In the genomic region with DNA sequence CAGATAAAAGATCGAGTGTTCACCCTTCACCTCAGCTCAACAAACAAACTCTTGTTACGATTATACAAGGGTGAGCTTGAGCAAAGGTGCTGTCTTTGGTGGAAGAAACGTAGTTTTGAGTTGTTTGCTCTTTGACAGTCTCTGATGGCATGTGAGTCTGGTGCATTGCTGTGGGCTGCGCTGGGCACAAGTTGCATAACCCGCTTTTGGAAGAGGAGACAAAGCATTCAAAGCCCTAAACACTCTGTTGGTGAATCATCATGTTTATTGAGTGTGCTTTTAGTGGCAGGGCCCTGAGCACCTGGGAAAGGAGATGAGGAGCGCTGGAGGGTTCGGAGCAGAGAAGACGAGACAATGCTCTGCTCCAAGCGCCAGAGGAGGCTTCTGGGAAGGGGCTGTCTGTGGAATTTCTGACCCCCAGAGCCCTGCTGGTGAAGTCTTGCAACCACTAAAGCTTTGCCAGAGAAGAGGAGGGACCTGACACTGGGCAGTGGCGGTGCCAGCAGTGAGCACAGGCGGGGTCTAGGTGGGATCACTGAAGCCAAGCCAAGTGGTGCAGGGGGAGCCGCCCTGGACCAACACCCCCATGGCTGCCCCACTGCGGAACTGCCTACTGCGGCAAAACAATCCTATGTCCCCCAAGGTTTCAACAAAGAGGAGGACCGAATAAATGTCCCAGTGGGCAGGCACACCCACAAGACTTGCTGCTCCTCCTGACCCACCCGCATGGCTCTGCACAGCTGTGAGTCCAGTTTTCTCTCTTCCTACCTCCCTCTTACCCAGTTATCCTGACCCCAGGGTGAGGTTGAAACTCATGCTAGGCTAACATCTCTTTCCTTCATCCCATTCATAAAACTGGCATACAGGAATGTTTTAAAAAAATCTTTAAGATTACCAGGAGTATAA, we compare ENCODE assay signal across 1 cellular context.
TF ChIP-seq lines count a peak whose summit lies in the region.

No MANE protein-coding gene starts in this region.

TF ChIP-seq in HepG2, 621 proteins besides CTCF, POLR2A, EP300 and RAD21 (continued from another document and continues in another):
- TF ChIP-seq, protein P1, sequence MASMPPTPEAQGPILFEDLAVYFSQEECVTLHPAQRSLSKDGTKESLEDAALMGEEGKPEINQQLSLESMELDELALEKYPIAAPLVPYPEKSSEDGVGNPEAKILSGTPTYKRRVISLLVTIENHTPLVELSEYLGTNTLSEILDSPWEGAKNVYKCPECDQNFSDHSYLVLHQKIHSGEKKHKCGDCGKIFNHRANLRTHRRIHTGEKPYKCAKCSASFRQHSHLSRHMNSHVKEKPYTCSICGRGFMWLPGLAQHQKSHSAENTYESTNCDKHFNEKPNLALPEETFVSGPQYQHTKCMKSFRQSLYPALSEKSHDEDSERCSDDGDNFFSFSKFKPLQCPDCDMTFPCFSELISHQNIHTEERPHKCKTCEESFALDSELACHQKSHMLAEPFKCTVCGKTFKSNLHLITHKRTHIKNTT (CRISPR knock-in tag; IDR thresholded peaks at IDR 0.05) = no peak
- TF ChIP-seq JDP2 (CRISPR knock-in tag; IDR thresholded peaks at IDR 0.05; ENCODE audit: borderline replicate concordance) = no peak
- TF ChIP-seq THAP11 (CRISPR knock-in tag; IDR thresholded peaks at IDR 0.05) = peak; percentile 35; the same call in 1 of the 2 replicates
- no peak for TF ChIP-seq KDM5A (IDR thresholded peaks at IDR 0.05; ENCODE audit: borderline replicate concordance, low read length)
- peak; percentile 45; the same call in 1 of the 2 replicates for TF ChIP-seq MED1 (CRISPR knock-in tag; IDR thresholded peaks at IDR 0.05)
- TF ChIP-seq, protein P2, sequence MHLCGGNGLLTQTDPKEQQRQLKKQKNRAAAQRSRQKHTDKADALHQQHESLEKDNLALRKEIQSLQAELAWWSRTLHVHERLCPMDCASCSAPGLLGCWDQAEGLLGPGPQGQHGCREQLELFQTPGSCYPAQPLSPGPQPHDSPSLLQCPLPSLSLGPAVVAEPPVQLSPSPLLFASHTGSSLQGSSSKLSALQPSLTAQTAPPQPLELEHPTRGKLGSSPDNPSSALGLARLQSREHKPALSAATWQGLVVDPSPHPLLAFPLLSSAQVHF (CRISPR knock-in tag; IDR thresholded peaks at IDR 0.05) = no peak
- no peak for TF ChIP-seq GLI4 (CRISPR knock-in tag; IDR thresholded peaks at IDR 0.05; ENCODE audit: borderline replicate concordance)
- TF ChIP-seq ARHGAP35 (CRISPR knock-in tag; IDR thresholded peaks at IDR 0.05; ENCODE audit: borderline replicate concordance) = no peak
- TF ChIP-seq JUND (CRISPR knock-in tag; IDR thresholded peaks at IDR 0.05) = no peak
- TF ChIP-seq ZNF230 (CRISPR knock-in tag; IDR thresholded peaks at IDR 0.05) = no peak
- TF ChIP-seq ZC3H4 (CRISPR knock-in tag; IDR thresholded peaks at IDR 0.05; ENCODE audit: borderline replicate concordance) = no peak
- TF ChIP-seq SP140L (CRISPR knock-in tag; IDR thresholded peaks at IDR 0.05; ENCODE audit: borderline replicate concordance) = no peak
- TF ChIP-seq ZNF432 (CRISPR knock-in tag; IDR thresholded peaks at IDR 0.05; ENCODE audit: borderline replicate concordance) = no peak
- TF ChIP-seq ZC3H13 (CRISPR knock-in tag; IDR thresholded peaks at IDR 0.05) = no peak
- TF ChIP-seq, protein P3, sequence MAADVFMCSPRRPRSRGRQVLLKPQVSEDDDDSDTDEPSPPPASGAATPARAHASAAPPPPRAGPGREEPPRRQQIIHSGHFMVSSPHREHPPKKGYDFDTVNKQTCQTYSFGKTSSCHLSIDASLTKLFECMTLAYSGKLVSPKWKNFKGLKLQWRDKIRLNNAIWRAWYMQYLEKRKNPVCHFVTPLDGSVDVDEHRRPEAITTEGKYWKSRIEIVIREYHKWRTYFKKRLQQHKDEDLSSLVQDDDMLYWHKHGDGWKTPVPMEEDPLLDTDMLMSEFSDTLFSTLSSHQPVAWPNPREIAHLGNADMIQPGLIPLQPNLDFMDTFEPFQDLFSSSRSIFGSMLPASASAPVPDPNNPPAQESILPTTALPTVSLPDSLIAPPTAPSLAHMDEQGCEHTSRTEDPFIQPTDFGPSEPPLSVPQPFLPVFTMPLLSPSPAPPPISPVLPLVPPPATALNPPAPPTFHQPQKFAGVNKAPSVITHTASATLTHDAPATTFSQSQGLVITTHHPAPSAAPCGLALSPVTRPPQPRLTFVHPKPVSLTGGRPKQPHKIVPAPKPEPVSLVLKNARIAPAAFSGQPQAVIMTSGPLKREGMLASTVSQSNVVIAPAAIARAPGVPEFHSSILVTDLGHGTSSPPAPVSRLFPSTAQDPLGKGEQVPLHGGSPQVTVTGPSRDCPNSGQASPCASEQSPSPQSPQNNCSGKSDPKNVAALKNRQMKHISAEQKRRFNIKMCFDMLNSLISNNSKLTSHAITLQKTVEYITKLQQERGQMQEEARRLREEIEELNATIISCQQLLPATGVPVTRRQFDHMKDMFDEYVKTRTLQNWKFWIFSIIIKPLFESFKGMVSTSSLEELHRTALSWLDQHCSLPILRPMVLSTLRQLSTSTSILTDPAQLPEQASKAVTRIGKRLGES (CRISPR knock-in tag; IDR thresholded peaks at IDR 0.05; ENCODE audit: borderline replicate concordance) = no peak
- TF ChIP-seq, protein P4, sequence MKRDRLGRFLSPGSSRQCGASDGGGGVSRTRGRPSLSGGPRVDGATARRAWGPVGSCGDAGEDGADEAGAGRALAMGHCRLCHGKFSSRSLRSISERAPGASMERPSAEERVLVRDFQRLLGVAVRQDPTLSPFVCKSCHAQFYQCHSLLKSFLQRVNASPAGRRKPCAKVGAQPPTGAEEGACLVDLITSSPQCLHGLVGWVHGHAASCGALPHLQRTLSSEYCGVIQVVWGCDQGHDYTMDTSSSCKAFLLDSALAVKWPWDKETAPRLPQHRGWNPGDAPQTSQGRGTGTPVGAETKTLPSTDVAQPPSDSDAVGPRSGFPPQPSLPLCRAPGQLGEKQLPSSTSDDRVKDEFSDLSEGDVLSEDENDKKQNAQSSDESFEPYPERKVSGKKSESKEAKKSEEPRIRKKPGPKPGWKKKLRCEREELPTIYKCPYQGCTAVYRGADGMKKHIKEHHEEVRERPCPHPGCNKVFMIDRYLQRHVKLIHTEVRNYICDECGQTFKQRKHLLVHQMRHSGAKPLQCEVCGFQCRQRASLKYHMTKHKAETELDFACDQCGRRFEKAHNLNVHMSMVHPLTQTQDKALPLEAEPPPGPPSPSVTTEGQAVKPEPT (CRISPR knock-in tag; IDR thresholded peaks at IDR 0.05; ENCODE audit: low read depth) = no peak
- no peak for TF ChIP-seq HNF4A (CRISPR knock-in tag; IDR thresholded peaks at IDR 0.05)
- TF ChIP-seq ZNF775 (CRISPR knock-in tag; IDR thresholded peaks at IDR 0.05; ENCODE audit: borderline replicate concordance) = no peak
- TF ChIP-seq, protein P5, sequence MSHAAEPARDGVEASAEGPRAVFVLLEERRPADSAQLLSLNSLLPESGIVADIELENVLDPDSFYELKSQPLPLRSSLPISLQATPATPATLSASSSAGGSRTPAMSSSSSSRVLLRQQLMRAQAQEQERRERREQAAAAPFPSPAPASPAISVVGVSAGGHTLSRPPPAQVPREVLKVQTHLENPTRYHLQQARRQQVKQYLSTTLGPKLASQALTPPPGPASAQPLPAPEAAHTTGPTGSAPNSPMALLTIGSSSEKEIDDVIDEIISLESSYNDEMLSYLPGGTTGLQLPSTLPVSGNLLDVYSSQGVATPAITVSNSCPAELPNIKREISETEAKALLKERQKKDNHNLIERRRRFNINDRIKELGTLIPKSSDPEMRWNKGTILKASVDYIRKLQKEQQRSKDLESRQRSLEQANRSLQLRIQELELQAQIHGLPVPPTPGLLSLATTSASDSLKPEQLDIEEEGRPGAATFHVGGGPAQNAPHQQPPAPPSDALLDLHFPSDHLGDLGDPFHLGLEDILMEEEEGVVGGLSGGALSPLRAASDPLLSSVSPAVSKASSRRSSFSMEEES (CRISPR knock-in tag; IDR thresholded peaks at IDR 0.05) = no peak
- no peak for TF ChIP-seq ZNF296 (CRISPR knock-in tag; conservative IDR thresholded peaks at IDR 0.05)
- no peak for TF ChIP-seq ZNF224 (CRISPR knock-in tag; IDR thresholded peaks at IDR 0.05)
- TF ChIP-seq MIER3 (CRISPR knock-in tag; IDR thresholded peaks at IDR 0.05; ENCODE audit: borderline replicate concordance) = 0 out of 2 replicates have a peak, but pooled peaks have one; percentile 28
- no peak for TF ChIP-seq ZNF30 (CRISPR knock-in tag; IDR thresholded peaks at IDR 0.05)
- TF ChIP-seq, protein P6, sequence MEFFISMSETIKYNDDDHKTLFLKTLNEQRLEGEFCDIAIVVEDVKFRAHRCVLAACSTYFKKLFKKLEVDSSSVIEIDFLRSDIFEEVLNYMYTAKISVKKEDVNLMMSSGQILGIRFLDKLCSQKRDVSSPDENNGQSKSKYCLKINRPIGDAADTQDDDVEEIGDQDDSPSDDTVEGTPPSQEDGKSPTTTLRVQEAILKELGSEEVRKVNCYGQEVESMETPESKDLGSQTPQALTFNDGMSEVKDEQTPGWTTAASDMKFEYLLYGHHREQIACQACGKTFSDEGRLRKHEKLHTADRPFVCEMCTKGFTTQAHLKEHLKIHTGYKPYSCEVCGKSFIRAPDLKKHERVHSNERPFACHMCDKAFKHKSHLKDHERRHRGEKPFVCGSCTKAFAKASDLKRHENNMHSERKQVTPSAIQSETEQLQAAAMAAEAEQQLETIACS (CRISPR knock-in tag; IDR thresholded peaks at IDR 0.05) = no peak
- TF ChIP-seq, protein P7, sequence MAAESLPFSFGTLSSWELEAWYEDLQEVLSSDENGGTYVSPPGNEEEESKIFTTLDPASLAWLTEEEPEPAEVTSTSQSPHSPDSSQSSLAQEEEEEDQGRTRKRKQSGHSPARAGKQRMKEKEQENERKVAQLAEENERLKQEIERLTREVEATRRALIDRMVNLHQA (CRISPR knock-in tag; IDR thresholded peaks at IDR 0.05) = no peak
- no peak for TF ChIP-seq ZFY (CRISPR knock-in tag; IDR thresholded peaks at IDR 0.05)
- no peak for TF ChIP-seq ZNF816 (CRISPR knock-in tag; IDR thresholded peaks at IDR 0.05; ENCODE audit: borderline replicate concordance)
- TF ChIP-seq NCOA5 (CRISPR knock-in tag; IDR thresholded peaks at IDR 0.05) = no peak
- no peak for TF ChIP-seq HOXD1 (CRISPR knock-in tag; IDR thresholded peaks at IDR 0.05)
- no peak for TF ChIP-seq ZBTB7B (CRISPR knock-in tag; IDR thresholded peaks at IDR 0.05)
- no peak for TF ChIP-seq MTF2 (CRISPR knock-in tag; IDR thresholded peaks at IDR 0.05; ENCODE audit: borderline replicate concordance)
- TF ChIP-seq HDAC6 (IDR thresholded peaks at IDR 0.05; ENCODE audit: low read depth, low read length) = no peak
- TF ChIP-seq, protein P8, sequence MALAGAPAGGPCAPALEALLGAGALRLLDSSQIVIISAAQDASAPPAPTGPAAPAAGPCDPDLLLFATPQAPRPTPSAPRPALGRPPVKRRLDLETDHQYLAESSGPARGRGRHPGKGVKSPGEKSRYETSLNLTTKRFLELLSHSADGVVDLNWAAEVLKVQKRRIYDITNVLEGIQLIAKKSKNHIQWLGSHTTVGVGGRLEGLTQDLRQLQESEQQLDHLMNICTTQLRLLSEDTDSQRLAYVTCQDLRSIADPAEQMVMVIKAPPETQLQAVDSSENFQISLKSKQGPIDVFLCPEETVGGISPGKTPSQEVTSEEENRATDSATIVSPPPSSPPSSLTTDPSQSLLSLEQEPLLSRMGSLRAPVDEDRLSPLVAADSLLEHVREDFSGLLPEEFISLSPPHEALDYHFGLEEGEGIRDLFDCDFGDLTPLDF (CRISPR knock-in tag; IDR thresholded peaks at IDR 0.05) = no peak
- TF ChIP-seq ZNF556 (CRISPR knock-in tag; IDR thresholded peaks at IDR 0.05; ENCODE audit: borderline replicate concordance) = no peak
- TF ChIP-seq HOXA5 (CRISPR knock-in tag; IDR thresholded peaks at IDR 0.05) = no peak
- no peak for TF ChIP-seq FOXO1 (CRISPR knock-in tag; IDR thresholded peaks at IDR 0.05)
- no peak for TF ChIP-seq HDAC1 (CRISPR knock-in tag; IDR thresholded peaks at IDR 0.05)
- no peak for TF ChIP-seq NAIF1 (CRISPR knock-in tag; IDR thresholded peaks at IDR 0.05; ENCODE audit: borderline replicate concordance)
- no peak for TF ChIP-seq ZFAT (CRISPR knock-in tag; conservative IDR thresholded peaks at IDR 0.05)
- TF ChIP-seq ZNF652 (CRISPR knock-in tag; IDR thresholded peaks at IDR 0.05; ENCODE audit: borderline replicate concordance, low read depth) = no peak
- TF ChIP-seq ZBTB21 (CRISPR knock-in tag; IDR thresholded peaks at IDR 0.05) = no peak
- TF ChIP-seq, protein P9, sequence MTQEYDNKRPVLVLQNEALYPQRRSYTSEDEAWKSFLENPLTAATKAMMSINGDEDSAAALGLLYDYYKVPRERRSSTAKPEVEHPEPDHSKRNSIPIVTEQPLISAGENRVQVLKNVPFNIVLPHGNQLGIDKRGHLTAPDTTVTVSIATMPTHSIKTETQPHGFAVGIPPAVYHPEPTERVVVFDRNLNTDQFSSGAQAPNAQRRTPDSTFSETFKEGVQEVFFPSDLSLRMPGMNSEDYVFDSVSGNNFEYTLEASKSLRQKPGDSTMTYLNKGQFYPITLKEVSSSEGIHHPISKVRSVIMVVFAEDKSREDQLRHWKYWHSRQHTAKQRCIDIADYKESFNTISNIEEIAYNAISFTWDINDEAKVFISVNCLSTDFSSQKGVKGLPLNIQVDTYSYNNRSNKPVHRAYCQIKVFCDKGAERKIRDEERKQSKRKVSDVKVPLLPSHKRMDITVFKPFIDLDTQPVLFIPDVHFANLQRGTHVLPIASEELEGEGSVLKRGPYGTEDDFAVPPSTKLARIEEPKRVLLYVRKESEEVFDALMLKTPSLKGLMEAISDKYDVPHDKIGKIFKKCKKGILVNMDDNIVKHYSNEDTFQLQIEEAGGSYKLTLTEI (CRISPR knock-in tag; conservative IDR thresholded peaks at IDR 0.05) = no peak
- no peak for TF ChIP-seq PHF21A (CRISPR knock-in tag; IDR thresholded peaks at IDR 0.05)
- TF ChIP-seq, protein P10, sequence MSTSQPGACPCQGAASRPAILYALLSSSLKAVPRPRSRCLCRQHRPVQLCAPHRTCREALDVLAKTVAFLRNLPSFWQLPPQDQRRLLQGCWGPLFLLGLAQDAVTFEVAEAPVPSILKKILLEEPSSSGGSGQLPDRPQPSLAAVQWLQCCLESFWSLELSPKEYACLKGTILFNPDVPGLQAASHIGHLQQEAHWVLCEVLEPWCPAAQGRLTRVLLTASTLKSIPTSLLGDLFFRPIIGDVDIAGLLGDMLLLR (CRISPR knock-in tag; IDR thresholded peaks at IDR 0.05) = no peak
- no peak for TF ChIP-seq ZMYM2 (CRISPR knock-in tag; IDR thresholded peaks at IDR 0.05)
- no peak for TF ChIP-seq REL (CRISPR knock-in tag; conservative IDR thresholded peaks at IDR 0.05)
- TF ChIP-seq YEATS4 (CRISPR knock-in tag; IDR thresholded peaks at IDR 0.05; ENCODE audit: borderline replicate concordance) = no peak
- TF ChIP-seq, protein P11, sequence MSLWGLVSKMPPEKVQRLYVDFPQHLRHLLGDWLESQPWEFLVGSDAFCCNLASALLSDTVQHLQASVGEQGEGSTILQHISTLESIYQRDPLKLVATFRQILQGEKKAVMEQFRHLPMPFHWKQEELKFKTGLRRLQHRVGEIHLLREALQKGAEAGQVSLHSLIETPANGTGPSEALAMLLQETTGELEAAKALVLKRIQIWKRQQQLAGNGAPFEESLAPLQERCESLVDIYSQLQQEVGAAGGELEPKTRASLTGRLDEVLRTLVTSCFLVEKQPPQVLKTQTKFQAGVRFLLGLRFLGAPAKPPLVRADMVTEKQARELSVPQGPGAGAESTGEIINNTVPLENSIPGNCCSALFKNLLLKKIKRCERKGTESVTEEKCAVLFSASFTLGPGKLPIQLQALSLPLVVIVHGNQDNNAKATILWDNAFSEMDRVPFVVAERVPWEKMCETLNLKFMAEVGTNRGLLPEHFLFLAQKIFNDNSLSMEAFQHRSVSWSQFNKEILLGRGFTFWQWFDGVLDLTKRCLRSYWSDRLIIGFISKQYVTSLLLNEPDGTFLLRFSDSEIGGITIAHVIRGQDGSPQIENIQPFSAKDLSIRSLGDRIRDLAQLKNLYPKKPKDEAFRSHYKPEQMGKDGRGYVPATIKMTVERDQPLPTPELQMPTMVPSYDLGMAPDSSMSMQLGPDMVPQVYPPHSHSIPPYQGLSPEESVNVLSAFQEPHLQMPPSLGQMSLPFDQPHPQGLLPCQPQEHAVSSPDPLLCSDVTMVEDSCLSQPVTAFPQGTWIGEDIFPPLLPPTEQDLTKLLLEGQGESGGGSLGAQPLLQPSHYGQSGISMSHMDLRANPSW (CRISPR knock-in tag; IDR thresholded peaks at IDR 0.05; ENCODE audit: borderline replicate concordance) = no peak
- TF ChIP-seq ISL2 (CRISPR knock-in tag; IDR thresholded peaks at IDR 0.05) = no peak
